17 cellular contexts compared by ENCODE assay signal in genomic region chr10:60260321-60260720, GRCh38.
A peak's percentile ranks its signal among the peaks of the same experiment; 100 is the strongest.
DNase-seq lines count a peak whose midpoint lies in the region; ATAC-seq lines count a peak whose summit lies in the region.
"Had no signal": no experiment of that assay in that cellular context is flagged by ENCODE, and none has a peak within 500 bp of the region (broad histone marks: within the 10 kb centered on the region; RNA-seq: fewer than 3 reads in every experiment).

No MANE protein-coding gene starts in this region.

- DNase-seq in SIG-M5 treated with dmso at 0.1 percent for 504 hours (lab: John Stamatoyannopoulos, UW; ENCODE audit: unreplicated experiment) (peak; percentile 0), SIG-M5 (lab: John Stamatoyannopoulos, UW) (no peak), MV-4-11 (lab: John Stamatoyannopoulos, UW) (peak; percentile 7), neuronal stem cell (ENCODE audit: low spot score) (no peak), nucleus accumbens (lab: John Stamatoyannopoulos, UW) (no peak)
- DNase-seq in natural killer cell treated with Interleukin-12 subunit alpha and Interleukin-12 subunit beta and Interleukin-15 and Interleukin-18, amount 100 ng/mL, for 72 hours (ENCODE audit: low spot score): no peak
- DNase-seq: 8988T, IMR-90, Karpas-422, NCI-H1092 treated with DMSO at 0.1 percent for 48 hours, NCI-H1436 treated with DMSO at 0.1 percent for 48 hours, NCI-H1930 had no signal

- H2AFZ ChIP-seq in neuronal stem cell (ENCODE audit: low read length): no peak overlapping the region

- no peak overlapping the region for H3K18ac ChIP-seq in neuronal stem cell (ENCODE audit: low read length)

- no peak overlapping the region for H3K4me3 ChIP-seq in neuronal stem cell (ENCODE audit: low read length in 2 of 2)
- H3K4me3 ChIP-seq: SJSA1 had no signal

- no peak overlapping the region for H2BK12ac ChIP-seq in neuronal stem cell (ENCODE audit: low read length)

- H3K27ac Mint-ChIP-seq in activated T-helper 17 cell treated with anti-CD3 and anti-CD28 coated beads, Interleukin-2, amount 50 U/mL, for 72 hours: peak overlapping the region; percentile 35
- H3K27ac Mint-ChIP-seq in natural killer cell treated with Interleukin-12 subunit alpha and Interleukin-12 subunit beta and Interleukin-15 and Interleukin-18, amount 100 ng/mL, for 72 hours: no peak overlapping the region

- no peak overlapping the region for H2BK15ac ChIP-seq in neuronal stem cell (ENCODE audit: low read length)

- H3K36me3 Mint-ChIP-seq in activated T-helper 17 cell treated with anti-CD3 and anti-CD28 coated beads, Interleukin-2, amount 50 U/mL, for 72 hours (ENCODE audit: low read depth): peaks cover 67% of the 10 kb centered on the region
- H3K36me3 Mint-ChIP-seq in natural killer cell treated with Interleukin-12 subunit alpha and Interleukin-12 subunit beta and Interleukin-15 and Interleukin-18, amount 100 ng/mL, for 72 hours: no peaks in the 10 kb centered on the region

- no peaks in the 10 kb centered on the region for H3K27me3 Mint-ChIP-seq in activated T-helper 17 cell treated with anti-CD3 and anti-CD28 coated beads, Interleukin-2, amount 50 U/mL, for 72 hours
- H3K27me3 Mint-ChIP-seq in natural killer cell treated with Interleukin-12 subunit alpha and Interleukin-12 subunit beta and Interleukin-15 and Interleukin-18, amount 100 ng/mL, for 72 hours: no peaks in the 10 kb centered on the region

- H3K36me3 ChIP-seq in neuronal stem cell (replicated peaks in 1 of 2; ENCODE audit: control insufficient read depth in 2 of 2, insufficient read depth in 2 of 2, low read length in 2 of 2): no peaks in the 10 kb centered on the region
- H3K36me3 ChIP-seq: SJSA1 had no signal

- no peaks in the 10 kb centered on the region for H3K9me3 ChIP-seq in neuronal stem cell (replicated peaks in 1 of 2; ENCODE audit: control insufficient read depth in 2 of 2, insufficient read depth in 1 of 2, low read depth in 1 of 2, low read length in 2 of 2)
- H3K9me3 ChIP-seq: SJSA1 had no signal

- H2AK5ac ChIP-seq in neuronal stem cell (ENCODE audit: low read depth, low read length): no peak overlapping the region

- no peak overlapping the region for H3K4ac ChIP-seq in neuronal stem cell (ENCODE audit: low read length)

- H4K8ac ChIP-seq in neuronal stem cell (ENCODE audit: low read depth, low read length): no peak overlapping the region

- peak overlapping the region; percentile 47 for H3K9ac ChIP-seq in neuronal stem cell (ENCODE audit: low read depth, low read length, poor library complexity)

- no peak overlapping the region for H3K4me3 Mint-ChIP-seq in activated T-helper 17 cell treated with anti-CD3 and anti-CD28 coated beads, Interleukin-2, amount 50 U/mL, for 72 hours
- no peak overlapping the region for H3K4me3 Mint-ChIP-seq in natural killer cell treated with Interleukin-12 subunit alpha and Interleukin-12 subunit beta and Interleukin-15 and Interleukin-18, amount 100 ng/mL, for 72 hours

- no peak overlapping the region for H3K27ac ChIP-seq in neuronal stem cell (replicated peaks; ENCODE audit: low read length)
- H3K27ac ChIP-seq: C4-2B, SJSA1 had no signal

- no CpG with 5 or more reads among the region's 3 CpGs for WGBS in neuronal stem cell (ENCODE audit: extremely low coverage in 2 of 2, insufficient read length in 2 of 2, insufficient replicate concordance in 1 of 2), 2 donors

- no peak overlapping the region for H2BK5ac ChIP-seq in neuronal stem cell (ENCODE audit: low read length)

- no peak overlapping the region for H4K91ac ChIP-seq in neuronal stem cell (ENCODE audit: low read depth, low read length, poor library complexity)

- H3K14ac ChIP-seq in neuronal stem cell (ENCODE audit: low read length): no peak overlapping the region

- H3K4me1 Mint-ChIP-seq in activated T-helper 17 cell treated with anti-CD3 and anti-CD28 coated beads, Interleukin-2, amount 50 U/mL, for 72 hours: peaks cover 12% of the 10 kb centered on the region
- no peaks in the 10 kb centered on the region for H3K4me1 Mint-ChIP-seq in natural killer cell treated with Interleukin-12 subunit alpha and Interleukin-12 subunit beta and Interleukin-15 and Interleukin-18, amount 100 ng/mL, for 72 hours (ENCODE audit: low read depth in 2 of 2)

- no peaks in the 10 kb centered on the region for H3K9me3 Mint-ChIP-seq in activated T-helper 17 cell treated with anti-CD3 and anti-CD28 coated beads, Interleukin-2, amount 50 U/mL, for 72 hours
- no peaks in the 10 kb centered on the region for H3K9me3 Mint-ChIP-seq in natural killer cell treated with Interleukin-12 subunit alpha and Interleukin-12 subunit beta and Interleukin-15 and Interleukin-18, amount 100 ng/mL, for 72 hours

- ATAC-seq in activated T-helper 17 cell treated with anti-CD3 and anti-CD28 coated beads, Interleukin-2, amount 50 U/mL, for 72 hours (replicated peaks): no peak
- no peak for ATAC-seq in natural killer cell treated with Interleukin-12 subunit alpha and Interleukin-12 subunit beta and Interleukin-15 and Interleukin-18, amount 100 ng/mL, for 72 hours
- no peak for ATAC-seq in GM18870 (IDR thresholded peaks at IDR 0.05; ENCODE audit: unreplicated experiment)
- ATAC-seq: Panc1 had no signal

- H3K4me1 ChIP-seq in neuronal stem cell (ENCODE audit: control insufficient read depth in 2 of 2, insufficient read depth in 1 of 2, low read depth in 1 of 2, low read length in 2 of 2): peaks cover 8 to 23% of the 10 kb centered on the region in 2 donors
- H3K4me1 ChIP-seq: SJSA1 had no signal

- H3K27me3 ChIP-seq in neuronal stem cell (ENCODE audit: control insufficient read depth in 3 of 3, insufficient read depth in 3 of 3, low read depth in 1 of 3, low read length in 3 of 3): no peaks in the 10 kb centered on the region
- H3K27me3 ChIP-seq: SJSA1 had no signal

- H3K23ac ChIP-seq in neuronal stem cell (ENCODE audit: low read depth, low read length, poor library complexity): no peak overlapping the region

- no peaks in the 10 kb centered on the region for H3K79me1 ChIP-seq in neuronal stem cell (ENCODE audit: low read depth, low read length)

- no peak overlapping the region for H3K4me2 ChIP-seq in neuronal stem cell (ENCODE audit: insufficient read depth, low read length, poor library complexity, severe bottlenecking)

- H2BK120ac ChIP-seq in neuronal stem cell (ENCODE audit: low read depth, low read length): no peak overlapping the region

Comparison
In these comparisons a context has a peak if more than half of its experiments do, and no peak if none do; other contexts are left out.
1. DNase-seq: peak in SIG-M5 treated with dmso at 0.1 percent for 504 hours (single experiment) and MV-4-11 (single experiment); none in SIG-M5 (single experiment), neuronal stem cell (single experiment), natural killer cell treated with Interleukin-12 subunit alpha and Interleukin-12 subunit beta and Interleukin-15 and Interleukin-18, amount 100 ng/mL, for 72 hours (single experiment) and nucleus accumbens (0 of 56).